Comparison of ENCODE assay signal across 15 cellular contexts in genomic region chr15:25785643-25786029, GRCh38.
DNase-seq lines count a peak whose midpoint lies in the region; ATAC-seq and TF ChIP-seq lines count a peak whose summit lies in the region.
"Had no signal": no experiment of that assay in that cellular context is flagged by ENCODE, and none has a peak within 500 bp of the region (broad histone marks: within the 10 kb centered on the region; RNA-seq: fewer than 3 reads in every experiment).

No MANE protein-coding gene starts in this region.

- no peaks in the 10 kb centered on the region for H4K20me1 ChIP-seq in Karpas-422 (ENCODE audit: insufficient read depth, low read depth, low read length)

- H3K27ac Mint-ChIP-seq in CD14-positive monocyte, result peak overlapping the region in 5 of 7 donors; percentile 35 to 81 (median 51)
- peak overlapping the region; percentile 12 for H3K27ac Mint-ChIP-seq in activated T-helper 2 cell treated with anti-CD3 and anti-CD28 coated beads, Interferon-gamma antibody, Interleukin-2, Interleukin-4, amounts not matched to agents 10 μg/mL and 5 μg/mL and 100 μg/mL, durations not matched to agents 14 hours and 24 hours and 36 hours
- H3K27ac Mint-ChIP-seq: activated T-helper 1 cell treated with anti-CD3 and anti-CD28 coated beads, Interleukin-12 subunit alpha, Interleukin-12 subunit beta, Interleukin-2, Interleukin-4 antibody, amounts not matched to agents 30 ng/mL and 10 ng/mL and 1 ng/mL, durations not matched to agents 14 hours and 24 hours and 36 hours had no signal

- peaks cover 62% of the 10 kb centered on the region for H3K4me1 Mint-ChIP-seq in CD14-positive monocyte
- H3K4me1 Mint-ChIP-seq in activated T-helper 2 cell treated with anti-CD3 and anti-CD28 coated beads, Interferon-gamma antibody, Interleukin-2, Interleukin-4, amounts not matched to agents 10 μg/mL and 5 μg/mL and 100 μg/mL, durations not matched to agents 14 hours and 24 hours and 36 hours (ENCODE audit: low read depth), result peaks cover 44% of the 10 kb centered on the region

- H3K9ac ChIP-seq in Karpas-422 (ENCODE audit: low read length), result no peak overlapping the region

- peak overlapping the region in 1 of 2 donors; percentile 72 for H3K4me3 Mint-ChIP-seq in CD14-positive monocyte
- no peak overlapping the region for H3K4me3 Mint-ChIP-seq in activated T-helper 2 cell treated with anti-CD3 and anti-CD28 coated beads, Interferon-gamma antibody, Interleukin-2, Interleukin-4, amounts not matched to agents 10 μg/mL and 5 μg/mL and 100 μg/mL, durations not matched to agents 14 hours and 24 hours and 36 hours (ENCODE audit: low read depth)
- H3K4me3 Mint-ChIP-seq: activated T-helper 1 cell treated with anti-CD3 and anti-CD28 coated beads, Interleukin-12 subunit alpha, Interleukin-12 subunit beta, Interleukin-2, Interleukin-4 antibody, amounts not matched to agents 30 ng/mL and 10 ng/mL and 1 ng/mL, durations not matched to agents 14 hours and 24 hours and 36 hours had no signal

- H3K36me3 ChIP-seq in ACC112 (ENCODE audit: insufficient read depth, low read length) (0 out of 2 replicates have a peak, but pooled peaks cover under 1% of the 10 kb centered on the region), lower lobe of right lung (peaks cover 6% of the 10 kb centered on the region), Karpas-422 (ENCODE audit: insufficient read depth, low read length) (no peaks in the 10 kb centered on the region)
- H3K36me3 ChIP-seq: gastrocnemius medialis had no signal

- H3K27ac ChIP-seq in ACC112 (ENCODE audit: low read depth, low read length) (peak overlapping the region; percentile 84), lower lobe of right lung (no peak overlapping the region), Karpas-422 (ENCODE audit: low read length) (no peak overlapping the region)
- H3K27ac ChIP-seq: gastrocnemius medialis had no signal

- intact Hi-C loops in CD14-positive monocyte (cut with micrococcal nuclease), result no loop called here
- intact Hi-C loops in activated T-helper 2 cell treated with anti-CD3 and anti-CD28 coated beads, Interferon-gamma antibody, Interleukin-2, Interleukin-4, amounts not matched to agents 10 μg/mL and 5 μg/mL and 100 μg/mL, durations not matched to agents 14 hours and 24 hours and 36 hours (cut with micrococcal nuclease), result no loop called here
- intact Hi-C loops in lower lobe of right lung (cut with DNase I), result no loop called here

- TF ChIP-seq CTCF in CD14-positive monocyte (IDR thresholded peaks at IDR 0.05), result no peak
- TF ChIP-seq CTCF in lower lobe of right lung (IDR thresholded peaks at IDR 0.05), result no peak

- H3K79me2 ChIP-seq in ACC112 (ENCODE audit: control insufficient read depth, insufficient read depth, low read length, unreplicated experiment) (peaks cover 27% of the 10 kb centered on the region), Karpas-422 (ENCODE audit: low read length) (no peaks in the 10 kb centered on the region)

- H3K4me2 ChIP-seq in Karpas-422 (ENCODE audit: low read depth, low read length, poor library complexity, severe bottlenecking), result no peak overlapping the region

- H3K27me3 Mint-ChIP-seq in CD14-positive monocyte (ENCODE audit: low read depth in 3 of 3), result peaks cover 0 to 2% (median 2%) of the 10 kb centered on the region in 3 donors
- H3K27me3 Mint-ChIP-seq in activated T-helper 2 cell treated with anti-CD3 and anti-CD28 coated beads, Interferon-gamma antibody, Interleukin-2, Interleukin-4, amounts not matched to agents 10 μg/mL and 5 μg/mL and 100 μg/mL, durations not matched to agents 14 hours and 24 hours and 36 hours (ENCODE audit: low read depth), result no peaks in the 10 kb centered on the region

- ATAC-seq in lower lobe of right lung, result peak; percentile 4 to 27
- ATAC-seq: gastrocnemius medialis had no signal

- H3K9me3 Mint-ChIP-seq in CD14-positive monocyte, result peaks cover 0 to 2% (median 0%) of the 10 kb centered on the region in 7 donors
- no peaks in the 10 kb centered on the region for H3K9me3 Mint-ChIP-seq in activated T-helper 2 cell treated with anti-CD3 and anti-CD28 coated beads, Interferon-gamma antibody, Interleukin-2, Interleukin-4, amounts not matched to agents 10 μg/mL and 5 μg/mL and 100 μg/mL, durations not matched to agents 14 hours and 24 hours and 36 hours
- H3K9me3 Mint-ChIP-seq: activated T-helper 1 cell treated with anti-CD3 and anti-CD28 coated beads, Interleukin-12 subunit alpha, Interleukin-12 subunit beta, Interleukin-2, Interleukin-4 antibody, amounts not matched to agents 30 ng/mL and 10 ng/mL and 1 ng/mL, durations not matched to agents 14 hours and 24 hours and 36 hours had no signal

- no peaks in the 10 kb centered on the region for H3K9me3 ChIP-seq in lower lobe of right lung
- peaks cover 12% of the 10 kb centered on the region for H3K9me3 ChIP-seq in Karpas-422 (ENCODE audit: low read length)
- H3K9me3 ChIP-seq: gastrocnemius medialis had no signal

- H3K27me3 ChIP-seq in ACC112 (ENCODE audit: insufficient read depth, low read length) (no peaks in the 10 kb centered on the region), lower lobe of right lung (ENCODE audit: low read depth) (no peaks in the 10 kb centered on the region), Karpas-422 (ENCODE audit: low read length) (no peaks in the 10 kb centered on the region)
- H3K27me3 ChIP-seq: gastrocnemius medialis had no signal

- peaks cover 60% of the 10 kb centered on the region for H3K4me1 ChIP-seq in ACC112 (ENCODE audit: control insufficient read depth, insufficient read depth, low read length, unreplicated experiment)
- peaks cover 45% of the 10 kb centered on the region for H3K4me1 ChIP-seq in lower lobe of right lung
- no peaks in the 10 kb centered on the region for H3K4me1 ChIP-seq in Karpas-422 (ENCODE audit: low read length)

- H2AFZ ChIP-seq in ACC112 (ENCODE audit: low read length, unreplicated experiment), result peak overlapping the region; percentile 36
- H2AFZ ChIP-seq in Karpas-422 (ENCODE audit: low read length), result no peak overlapping the region

- DNase-seq in CD14-positive monocyte (ENCODE audit: low spot score), result no peak
- no peak for DNase-seq in activated T-helper 2 cell treated with anti-CD3 and anti-CD28 coated beads, Interferon-gamma antibody, Interleukin-2, Interleukin-4, amounts not matched to agents 10 μg/mL and 5 μg/mL and 100 μg/mL, durations not matched to agents 14 hours and 24 hours and 36 hours (ENCODE audit: low spot score)
- DNase-seq in lower lobe of right lung, result no peak
- DNase-seq in Karpas-422, result no peak
- no peak for DNase-seq in NCI-H1092 (lab: John Stamatoyannopoulos, UW)
- no peak for DNase-seq in NCI-H1105 (lab: John Stamatoyannopoulos, UW)
- DNase-seq in SKM-1 treated with dmso at 0.1 percent for 144 hours (lab: John Stamatoyannopoulos, UW; ENCODE audit: unreplicated experiment), result no peak
- DNase-seq: C1 segment of cervical spinal cord, DND-41, NCI-H2029, substantia nigra, T-helper 9 cell had no signal

- H3K4me3 ChIP-seq in ACC112 (ENCODE audit: low read depth, low read length) (no peak overlapping the region), lower lobe of right lung (no peak overlapping the region), Karpas-422 (ENCODE audit: low read length) (no peak overlapping the region)
- H3K4me3 ChIP-seq: gastrocnemius medialis had no signal

- H3K36me3 Mint-ChIP-seq in CD14-positive monocyte, result peaks cover 2 to 4% of the 10 kb centered on the region in 2 donors
- H3K36me3 Mint-ChIP-seq in activated T-helper 2 cell treated with anti-CD3 and anti-CD28 coated beads, Interferon-gamma antibody, Interleukin-2, Interleukin-4, amounts not matched to agents 10 μg/mL and 5 μg/mL and 100 μg/mL, durations not matched to agents 14 hours and 24 hours and 36 hours (ENCODE audit: low read depth), result peaks cover 21% of the 10 kb centered on the region

- no peaks in the 10 kb centered on the region for H3K9me2 ChIP-seq in Karpas-422 (replicated peaks; ENCODE audit: insufficient read depth, low read length)
